In genomic region chr19:54430306-54431254, GRCh38 we compare ENCODE assay signal across 9 cellular contexts. TPM values are rescaled to one million over a fixed set of nuclear protein-coding genes. Genes with fewer than 3 reads are reported as not detected.
A peak's percentile ranks its signal among the peaks of the same experiment; 100 is the strongest.
DNase-seq lines count a peak whose midpoint lies in the region; ATAC-seq and TF ChIP-seq lines count a peak whose summit lies in the region.
"Had no signal": no experiment of that assay in that cellular context is flagged by ENCODE, and none has a peak within 500 bp of the region (broad histone marks: within the 10 kb centered on the region; RNA-seq: fewer than 3 reads in every experiment).

No MANE protein-coding gene starts in this region.

- H3K27me3 ChIP-seq in IMR-90 (ENCODE audit: control insufficient read depth, insufficient read depth, low read length) = peaks cover 11% of the 10 kb centered on the region; the same call in 1 of the 2 replicates
- H3K27me3 ChIP-seq in esophagus (ENCODE audit: control insufficient read depth in 1 of 2, insufficient read depth in 2 of 2, low read length in 2 of 2) = peaks cover 0 to 3% of the 10 kb centered on the region in 2 donors
- H3K27me3 ChIP-seq in neural progenitor cell = no peaks in the 10 kb centered on the region
- H3K27me3 ChIP-seq in aorta (ENCODE audit: control insufficient read depth in 1 of 2, insufficient read depth in 2 of 2, low read length in 1 of 2) = no peaks in the 10 kb centered on the region

- H4K5ac ChIP-seq in IMR-90 (ENCODE audit: low read depth, low read length) = no peak overlapping the region

- H3K36me3 ChIP-seq in IMR-90 (ENCODE audit: control insufficient read depth, insufficient read depth, low read length) = peaks cover 2% of the 10 kb centered on the region; the same call in 1 of the 2 replicates
- no peaks in the 10 kb centered on the region for H3K36me3 ChIP-seq in esophagus (ENCODE audit: control insufficient read depth in 2 of 2, insufficient read depth in 2 of 2, low read length in 1 of 2)
- no peaks in the 10 kb centered on the region for H3K36me3 ChIP-seq in neural progenitor cell
- no peaks in the 10 kb centered on the region for H3K36me3 ChIP-seq in aorta (ENCODE audit: control insufficient read depth in 1 of 2, insufficient read depth in 2 of 2, low read length in 1 of 2)

- H3K4me1 Mint-ChIP-seq in activated CD8-positive, alpha-beta T cell treated with anti-CD3 and anti-CD28 coated beads, Interleukin-2, amount 10 ng/mL, durations not matched to agents 7 days and 5 days (ENCODE audit: low read depth) = peaks cover 14% of the 10 kb centered on the region
- H3K4me1 Mint-ChIP-seq in neural progenitor cell = peaks cover 51% of the 10 kb centered on the region

- peak overlapping the region; percentile 56 for H3K4me3 ChIP-seq in IMR-90 (ENCODE audit: insufficient read depth, low read depth, low read length)
- peak overlapping the region; percentile 28 to 39 for H3K4me3 ChIP-seq in esophagus (ENCODE audit: low read depth in 1 of 2, low read length in 2 of 2)
- H3K4me3 ChIP-seq in neural progenitor cell = peak overlapping the region; percentile 40
- no peak overlapping the region for H3K4me3 ChIP-seq in aorta (ENCODE audit: low read length in 2 of 2)

- intact Hi-C loops in IMR-90 (cut with micrococcal nuclease) = no loop called here
- intact Hi-C loops in aorta (cut with DNase I) = no loop called here

- no peak overlapping the region for H2BK120ac ChIP-seq in IMR-90 (ENCODE audit: low read depth, low read length)

- TF ChIP-seq POLR2A in IMR-90 (IDR thresholded peaks at IDR 0.05; ENCODE audit: low read depth, low read length) = no peak

- peak overlapping the region; percentile 55 for H2AK9ac ChIP-seq in IMR-90 (replicated peaks; ENCODE audit: low read depth, low read length, poor library complexity)

- H4K91ac ChIP-seq in IMR-90 (ENCODE audit: insufficient read depth, low read depth, low read length) = no peak overlapping the region

- dilution Hi-C loops in IMR-90 (cut with HindIII; ENCODE audit: low sequenced_read_pairs, unreplicated experiment) = no loop called here

- 0 out of 2 replicates have a peak, but pooled peaks cover 2% of the 10 kb centered on the region for H3K4me1 ChIP-seq in IMR-90 (ENCODE audit: control insufficient read depth, insufficient read depth, low read length)
- H3K4me1 ChIP-seq in esophagus (ENCODE audit: control insufficient read depth in 2 of 2, insufficient read depth in 2 of 2, low read length in 1 of 2) = peaks cover 9% of the 10 kb centered on the region in 2 donors
- H3K4me1 ChIP-seq in neural progenitor cell = peaks cover 21% of the 10 kb centered on the region
- H3K4me1 ChIP-seq in aorta (ENCODE audit: control insufficient read depth in 1 of 2, insufficient read depth in 2 of 2, low read length in 2 of 2) = no peaks in the 10 kb centered on the region

- 0 out of 2 replicates have a peak overlapping the region, but pooled peaks have one; percentile 31 for H2AK5ac ChIP-seq in IMR-90 (ENCODE audit: low read depth, low read length)

- H3K23ac ChIP-seq in IMR-90 (ENCODE audit: low read depth, low read length) = no peak overlapping the region

- no peaks in the 10 kb centered on the region; a peak in 1 of 4 replicates for H3K79me1 ChIP-seq in IMR-90 (ENCODE audit: low read depth in 1 of 2, low read length in 2 of 2)

- H3K27ac ChIP-seq in IMR-90 (ENCODE audit: insufficient read depth, low read length) (no peak overlapping the region), esophagus (ENCODE audit: low read depth in 2 of 2, low read length in 1 of 2) (no peak overlapping the region), neural progenitor cell (no peak overlapping the region), aorta (ENCODE audit: low read depth in 1 of 2, low read length in 2 of 2) (no peak overlapping the region)

- peak; percentile 87 for ATAC-seq in IMR-90 (ENCODE audit: low read depth)
- peak; percentile 80 for ATAC-seq in activated CD8-positive, alpha-beta T cell treated with anti-CD3 and anti-CD28 coated beads, Interleukin-2, amount 10 ng/mL, durations not matched to agents 7 days and 5 days
- peak; percentile 49 for ATAC-seq in aorta (ENCODE audit: low FRiP score)
- no peak for ATAC-seq in GM18520 (IDR thresholded peaks at IDR 0.05; ENCODE audit: unreplicated experiment)

- TF ChIP-seq CTCF in IMR-90 (conservative IDR thresholded peaks at IDR 0.05; ENCODE audit: low read depth, low read length) (no peak), neural progenitor cell (IDR thresholded peaks at IDR 0.05) (peak; percentile 44)

- no peaks in the 10 kb centered on the region for H3K79me2 ChIP-seq in neural progenitor cell (ENCODE audit: low read depth)

- H3K18ac ChIP-seq in IMR-90 (ENCODE audit: low read depth, low read length) = no peak overlapping the region

- H3K9ac ChIP-seq in IMR-90 (ENCODE audit: low read depth, low read length) = peak overlapping the region; percentile 63; the same call in 1 of the 2 replicates
- no peak overlapping the region for H3K9ac ChIP-seq in neural progenitor cell

- H2BK5ac ChIP-seq in IMR-90 (ENCODE audit: low read depth, low read length, poor library complexity, severe bottlenecking) = no peak overlapping the region

- no peak overlapping the region for H3K56ac ChIP-seq in IMR-90 (ENCODE audit: extremely low read depth, insufficient read depth, low read length)

- no TSS peak for BruUV-seq in IMR-90 (replicated peaks; lab: Mats Ljungman, UMichigan)

- H3K27ac Mint-ChIP-seq in activated CD8-positive, alpha-beta T cell treated with anti-CD3 and anti-CD28 coated beads, Interleukin-2, amount 10 ng/mL, durations not matched to agents 7 days and 5 days = no peak overlapping the region
- H3K27ac Mint-ChIP-seq in neural progenitor cell = peak overlapping the region; percentile 72

- POLR2A ChIA-PET in IMR-90 (lab: Charles Lee; ENCODE audit: unreplicated experiment) = interaction anchor here (0.5 to 0.9 kb wide), 2 partner anchors 33 to 240 kb away, joined by 3 read pairs; partner anchors contain the start of gene LENG9
- POLR2A ChIA-PET in activated CD8-positive, alpha-beta T cell treated with anti-CD3 and anti-CD28 coated beads, Interleukin-2, amount 10 ng/mL, durations not matched to agents 7 days and 5 days (lab: Charles Lee) = interaction anchor here (1.0 to 1.4 kb wide), 2 partner anchors 18 to 33 kb away, joined by 4 read pairs; partner anchors contain the start of genes LENG8 and LENG9

- H3F3A ChIP-seq in neural progenitor cell (ENCODE audit: low read depth) = peaks cover 16% of the 10 kb centered on the region

- DNase-seq in CD1c-positive myeloid dendritic cell (ENCODE audit: extremely low spot score) = peak; percentile 39
- no peak for DNase-seq in IMR-90
- peak; percentile 46 for DNase-seq in activated CD8-positive, alpha-beta T cell treated with anti-CD3 and anti-CD28 coated beads, Interleukin-2, amount 10 ng/mL, durations not matched to agents 7 days and 5 days
- peak; percentile 74 for DNase-seq in neural progenitor cell (ENCODE audit: low spot score)
- DNase-seq in aorta = peak in 1 of 2 donors; percentile 68
- no peak for DNase-seq in NK-92 (lab: John Stamatoyannopoulos, UW; ENCODE audit: unreplicated experiment)

- no peak for TF ChIP-seq RAD21 in IMR-90 (IDR thresholded peaks at IDR 0.05; ENCODE audit: low read length)

- H3K27me3 Mint-ChIP-seq in activated CD8-positive, alpha-beta T cell treated with anti-CD3 and anti-CD28 coated beads, Interleukin-2, amount 10 ng/mL, durations not matched to agents 7 days and 5 days (ENCODE audit: low read depth) = peaks cover 8% of the 10 kb centered on the region
- H3K27me3 Mint-ChIP-seq in neural progenitor cell (ENCODE audit: insufficient read depth, low read depth) = peaks cover 16% of the 10 kb centered on the region

- WGBS in IMR-90 (ENCODE audit: extremely low coverage in 2 of 2, insufficient read length in 1 of 2), 2 experiments = 57% methylated on average over 4 of the region's 43 CpGs; no CpG with 5 or more reads in 1 of the 2 experiments
- 6 to 8% methylated on average over 42 of the region's 43 CpGs for WGBS in esophagus, 2 donors
- 7 to 8% methylated on average over 41 to 43 of the region's 43 CpGs for WGBS in aorta, 2 donors

- peaks cover 3% of the 10 kb centered on the region; the same call in 1 of the 2 replicates for H3K9me1 ChIP-seq in IMR-90 (ENCODE audit: insufficient read depth, low read length)

- no peak overlapping the region for H2BK15ac ChIP-seq in IMR-90 (ENCODE audit: low read depth, low read length)

- peak overlapping the region; percentile 97 for H3K4me2 ChIP-seq in IMR-90 (ENCODE audit: low read depth, low read length)
- peak overlapping the region; percentile 64 for H3K4me2 ChIP-seq in neural progenitor cell

- in situ Hi-C loops in IMR-90 (cut with MboI; ENCODE audit: low sequenced_read_pairs) = no loop called here

- H3K9me3 Mint-ChIP-seq in activated CD8-positive, alpha-beta T cell treated with anti-CD3 and anti-CD28 coated beads, Interleukin-2, amount 10 ng/mL, durations not matched to agents 7 days and 5 days (ENCODE audit: insufficient read depth) = no peaks in the 10 kb centered on the region
- no peaks in the 10 kb centered on the region for H3K9me3 Mint-ChIP-seq in neural progenitor cell

- no peaks in the 10 kb centered on the region for H3K9me3 ChIP-seq in IMR-90 (ENCODE audit: control insufficient read depth, insufficient read depth, low read length)
- no peaks in the 10 kb centered on the region for H3K9me3 ChIP-seq in esophagus (ENCODE audit: control insufficient read depth in 2 of 2, insufficient read depth in 1 of 2, low read depth in 1 of 2, low read length in 1 of 2)
- H3K9me3 ChIP-seq in neural progenitor cell (ENCODE audit: low read depth) = no peaks in the 10 kb centered on the region
- H3K9me3 ChIP-seq in aorta (ENCODE audit: control insufficient read depth, low read length) = no peaks in the 10 kb centered on the region

- H3K4ac ChIP-seq in IMR-90 (ENCODE audit: low read depth, low read length) = no peak overlapping the region

- no peak overlapping the region for H3K14ac ChIP-seq in IMR-90 (replicated peaks; ENCODE audit: low read depth, low read length)

- no peak overlapping the region for H3K4me3 Mint-ChIP-seq in activated CD8-positive, alpha-beta T cell treated with anti-CD3 and anti-CD28 coated beads, Interleukin-2, amount 10 ng/mL, durations not matched to agents 7 days and 5 days
- H3K4me3 Mint-ChIP-seq in neural progenitor cell = peak overlapping the region; percentile 68

- no peaks in the 10 kb centered on the region; the same call in 1 of the 2 replicates for H4K20me1 ChIP-seq in IMR-90 (ENCODE audit: insufficient read depth, low read length)
- H4K20me1 ChIP-seq in neural progenitor cell (ENCODE audit: low read depth) = peaks cover 73% of the 10 kb centered on the region

- H2BK20ac ChIP-seq in IMR-90 (ENCODE audit: low read depth, low read length) = no peak overlapping the region

- H2AFZ ChIP-seq in IMR-90 (replicated peaks; ENCODE audit: low read length, poor library complexity) = peak overlapping the region; percentile 86
- no peak overlapping the region for H2AFZ ChIP-seq in neural progenitor cell (replicated peaks)

- CTCF ChIA-PET in IMR-90 (lab: Yijun Ruan, JAX) = no interaction called here
- CTCF ChIA-PET in activated CD8-positive, alpha-beta T cell treated with anti-CD3 and anti-CD28 coated beads, Interleukin-2, amount 10 ng/mL, durations not matched to agents 7 days and 5 days (lab: Charles Lee) = interaction anchor here (1.4 kb wide), 1 partner anchor 9 kb away, joined by 5 read pairs; no protein-coding TSS in a partner anchor

- no peaks in the 10 kb centered on the region for H3K36me3 Mint-ChIP-seq in activated CD8-positive, alpha-beta T cell treated with anti-CD3 and anti-CD28 coated beads, Interleukin-2, amount 10 ng/mL, durations not matched to agents 7 days and 5 days (ENCODE audit: low read depth)
- peaks cover 30% of the 10 kb centered on the region for H3K36me3 Mint-ChIP-seq in neural progenitor cell

- no peak overlapping the region for H4K8ac ChIP-seq in IMR-90 (ENCODE audit: low read depth in 2 of 2, low read length in 2 of 2)

RNA-seq across cellular contexts. Expression of gene TTYH1, which starts 15.3 kb away (rescaled TPM):
- not detected in 2 replicates for total RNA-seq in IMR-90 (2012; rRNA removed)
- polyA plus RNA-seq in IMR-90 (2012; rRNA removed) = not detected in 2 replicates
- polyA plus RNA-seq in IMR-90 (2012; cell fraction: cytosol; rRNA removed) = 0.05 TPM in 1 of 2 replicates, not detected in the other
- polyA plus RNA-seq in IMR-90 (2012; cell fraction: nucleus; rRNA removed; ENCODE audit: low replicate concordance) = 0.34 TPM in 1 of 2 replicates, not detected in the other
- total RNA-seq in activated CD8-positive, alpha-beta T cell treated with anti-CD3 and anti-CD28 coated beads, Interleukin-2, amount 10 ng/mL, durations not matched to agents 7 days and 5 days = 1 to 10 TPM in 1 of 2 experiments, under 1 TPM in 1; 0.99 to 1.3 TPM
- polyA plus RNA-seq in esophagus = 1 to 10 TPM in 1 of 2 donors, under 1 TPM in 1; 0.82 to 3.7 TPM
- total RNA-seq in neural progenitor cell (ENCODE audit: low replicate concordance) = 34.2 and 128 TPM in 2 replicates
- total RNA-seq in aorta = 1 to 10 TPM in 1 of 2 donors, under 1 TPM in 1; 0.94 to 2.2 TPM
- polyA plus RNA-seq in aorta = under 1 TPM in 1 of 2 donors, not detected in 1; 0.03 TPM
- total RNA-seq: HT1080 had no signal

RNA-seq across cellular contexts. Expression of gene LENG8, which starts 18.4 kb away (rescaled TPM):
- total RNA-seq in IMR-90 (2012; rRNA removed) = 17.5 and 21.1 TPM in 2 replicates
- polyA plus RNA-seq in IMR-90 (2012; rRNA removed) = 93.9 and 108 TPM in 2 replicates
- 13.4 and 19.9 TPM in 2 replicates for polyA plus RNA-seq in IMR-90 (2012; cell fraction: cytosol; rRNA removed)
- 1,067 and 1,629 TPM in 2 replicates for polyA plus RNA-seq in IMR-90 (2012; cell fraction: nucleus; rRNA removed; ENCODE audit: low replicate concordance)
- 100 to 1,000 TPM; 171 to 181 TPM for total RNA-seq in activated CD8-positive, alpha-beta T cell treated with anti-CD3 and anti-CD28 coated beads, Interleukin-2, amount 10 ng/mL, durations not matched to agents 7 days and 5 days
- 100 to 1,000 TPM in 1 of 2 donors, 10 to 100 TPM in 1; 55.3 to 137 TPM for polyA plus RNA-seq in esophagus
- total RNA-seq in neural progenitor cell (ENCODE audit: low replicate concordance) = 36.6 and 90.1 TPM in 2 replicates
- 100 to 1,000 TPM; 166 to 274 TPM for total RNA-seq in aorta
- 100 to 1,000 TPM in 1 of 2 donors, 10 to 100 TPM in 1; 39.4 to 336 TPM for polyA plus RNA-seq in aorta

RNA-seq across cellular contexts. Expression of gene LENG9, which starts 33.0 kb away (rescaled TPM):
- total RNA-seq in IMR-90 (2012; rRNA removed) = 0.83 and 1.1 TPM in 2 replicates
- polyA plus RNA-seq in IMR-90 (2012; rRNA removed) = 0.69 and 0.94 TPM in 2 replicates
- 0.29 and 1.4 TPM in 2 replicates for polyA plus RNA-seq in IMR-90 (2012; cell fraction: cytosol; rRNA removed)
- 0.34 and 0.86 TPM in 2 replicates for polyA plus RNA-seq in IMR-90 (2012; cell fraction: nucleus; rRNA removed; ENCODE audit: low replicate concordance)
- total RNA-seq in activated CD8-positive, alpha-beta T cell treated with anti-CD3 and anti-CD28 coated beads, Interleukin-2, amount 10 ng/mL, durations not matched to agents 7 days and 5 days = 1 to 10 TPM; 5.3 to 5.6 TPM
- polyA plus RNA-seq in esophagus = 1 to 10 TPM; 4.4 to 5.8 TPM
- total RNA-seq in neural progenitor cell (ENCODE audit: low replicate concordance) = 0.79 and 4.0 TPM in 2 replicates
- 1 to 10 TPM; 5.4 to 7.4 TPM for total RNA-seq in aorta
- polyA plus RNA-seq in aorta = 1 to 10 TPM; 2.1 to 6.5 TPM

RNA-seq across cellular contexts. Expression of gene CDC42EP5, which starts 42.5 kb away (rescaled TPM):
- total RNA-seq in IMR-90 (2012; rRNA removed) = 7.2 and 7.8 TPM in 2 replicates
- polyA plus RNA-seq in IMR-90 (2012; rRNA removed) = 25.3 and 45.3 TPM in 2 replicates
- polyA plus RNA-seq in IMR-90 (2012; cell fraction: cytosol; rRNA removed) = 68.0 and 69.8 TPM in 2 replicates
- polyA plus RNA-seq in IMR-90 (2012; cell fraction: nucleus; rRNA removed; ENCODE audit: low replicate concordance) = 13.3 and 20.0 TPM in 2 replicates
- not detected for total RNA-seq in activated CD8-positive, alpha-beta T cell treated with anti-CD3 and anti-CD28 coated beads, Interleukin-2, amount 10 ng/mL, durations not matched to agents 7 days and 5 days
- polyA plus RNA-seq in esophagus = 10 to 100 TPM in 1 of 2 donors, 1 to 10 TPM in 1; 7.0 to 13.1 TPM
- total RNA-seq in neural progenitor cell (ENCODE audit: low replicate concordance) = 1.1 TPM in 1 of 2 replicates, not detected in the other
- 10 to 100 TPM; 45.0 to 52.8 TPM for total RNA-seq in aorta
- polyA plus RNA-seq in aorta = 10 to 100 TPM; 40.4 to 55.2 TPM

Comparison
In these comparisons a context has a peak if more than half of its experiments do, and no peak if none do; other contexts are left out.
1. DNase-seq: peak in CD1c-positive myeloid dendritic cell (single experiment), activated CD8-positive, alpha-beta T cell treated with anti-CD3 and anti-CD28 coated beads, Interleukin-2, amount 10 ng/mL, durations not matched to agents 7 days and 5 days (single experiment) and neural progenitor cell (single experiment); none in IMR-90 (single experiment) and NK-92 (single experiment).
2. H3K4me3 ChIP-seq: peak in IMR-90 (single experiment), esophagus (2 of 2) and neural progenitor cell (single experiment); none in aorta (0 of 2).
3. RNA of gene TTYH1, which starts 15.3 kb away (total RNA-seq): 34.2 to 128 TPM in neural progenitor cell; 0.94 to 2.2 TPM in aorta, 0.99 to 1.3 TPM in activated CD8-positive, alpha-beta T cell treated with anti-CD3 and anti-CD28 coated beads, Interleukin-2, amount 10 ng/mL, durations not matched to agents 7 days and 5 days and not detected in IMR-90; every median in the first group is over 10 times any median in the second.